In the genomic region with DNA sequence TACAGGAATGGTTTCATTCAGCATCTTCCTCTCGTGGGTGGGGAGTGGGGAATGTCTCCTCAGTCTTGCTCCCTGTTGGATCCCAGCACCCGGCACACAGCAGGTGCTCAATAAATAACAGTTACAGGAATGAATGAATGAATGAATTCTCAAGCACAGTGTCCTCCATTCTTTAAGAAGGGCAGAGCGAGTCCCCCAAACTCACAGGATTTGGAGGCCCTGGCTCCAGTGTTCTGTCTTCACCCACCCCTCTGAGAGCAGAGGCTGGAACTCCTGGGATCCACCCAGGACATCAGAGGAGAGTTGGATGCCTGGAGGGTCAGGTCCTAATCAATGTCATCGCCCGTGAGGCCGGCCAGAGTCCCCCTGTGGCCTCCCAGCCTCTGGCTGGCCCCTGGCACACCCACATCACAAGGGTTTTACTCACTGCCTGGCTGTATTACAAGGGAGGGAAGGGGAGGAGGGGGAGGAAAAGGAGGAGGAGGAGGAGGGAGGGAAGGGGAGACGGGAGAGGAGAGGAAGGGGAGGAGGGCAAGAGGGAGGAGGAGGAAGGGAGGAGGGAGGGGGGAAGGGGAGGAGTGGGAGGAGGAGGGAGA, we compare ENCODE assay signal across 17 cellular contexts. TPM values are rescaled to one million over a fixed set of nuclear protein-coding genes. Genes with fewer than 3 reads are reported as not detected.
A peak's percentile ranks its signal among the peaks of the same experiment; 100 is the strongest.
DNase-seq lines count a peak whose midpoint lies in the region; ATAC-seq and TF ChIP-seq lines count a peak whose summit lies in the region.
"Had no signal": no experiment of that assay in that cellular context is flagged by ENCODE, and none has a peak within 500 bp of the region (broad histone marks: within the 10 kb centered on the region; RNA-seq: fewer than 3 reads in every experiment).

No MANE protein-coding gene starts in this region.

- TF ChIP-seq CTCF in Peyer's patch (IDR thresholded peaks at IDR 0.05), result no peak
- no peak for TF ChIP-seq CTCF in fibroblast of lung (conservative IDR thresholded peaks at IDR 0.05 in 1 of 2, IDR thresholded peaks at IDR 0.05 in 1 of 2; ENCODE audit: low read depth in 1 of 2, low read length in 2 of 2)
- TF ChIP-seq CTCF in stomach (IDR thresholded peaks at IDR 0.05), result no peak

- H3K4me3 ChIP-seq in GM23248 (no peak overlapping the region), Peyer's patch (peak overlapping the region in 2 of 4 donors; percentile 30 to 31), fibroblast of lung (replicated peaks in 1 of 4; ENCODE audit: control extremely low read depth in 1 of 4, insufficient read depth in 1 of 4, low read depth in 3 of 4, low read length in 4 of 4) (no peak overlapping the region), stomach (no peak overlapping the region)
- H3K4me3 ChIP-seq: esophagus squamous epithelium, testis had no signal

- CTCF ChIA-PET in activated naive CD4-positive, alpha-beta T cell treated with anti-CD3 and anti-CD28 coated beads, Interleukin-2, amount 10 ng/mL, durations not matched to agents 7 days and 5 days (lab: Charles Lee), result interaction anchor here (0.6 kb wide), 1 partner anchor 151 kb away, joined by 3 read pairs; no protein-coding TSS in a partner anchor
- CTCF ChIA-PET in activated naive CD4-positive, alpha-beta T cell treated with anti-CD3 and anti-CD28 coated beads for 36 hours (lab: Charles Lee), result no interaction called here

- H3K9me3 ChIP-seq in GM23248 (ENCODE audit: low read depth) (no peaks in the 10 kb centered on the region), Peyer's patch (no peaks in the 10 kb centered on the region), fibroblast of lung (ENCODE audit: control insufficient read depth, insufficient read depth, low read depth, low read length) (no peaks in the 10 kb centered on the region), stomach (no peaks in the 10 kb centered on the region)
- H3K9me3 ChIP-seq: esophagus squamous epithelium, testis had no signal

- H3K79me2 ChIP-seq in GM23248 (ENCODE audit: insufficient read depth) (no peaks in the 10 kb centered on the region), fibroblast of lung (ENCODE audit: control insufficient read depth, insufficient read depth, low read length) (no peaks in the 10 kb centered on the region)

- no peaks in the 10 kb centered on the region; the same call in 1 of the 2 replicates for H3K27me3 ChIP-seq in GM23248 (replicated peaks; ENCODE audit: insufficient read depth)
- H3K27me3 ChIP-seq in Peyer's patch, result no peaks in the 10 kb centered on the region
- H3K27me3 ChIP-seq in fibroblast of lung (ENCODE audit: control insufficient read depth, insufficient read depth, low read length), result peaks cover 4% of the 10 kb centered on the region
- H3K27me3 ChIP-seq in stomach, result peaks cover 0 to 65% (median 0%) of the 10 kb centered on the region in 3 donors
- H3K27me3 ChIP-seq: testis had no signal

- peaks cover 43% of the 10 kb centered on the region for H3K27me3 Mint-ChIP-seq in activated naive CD4-positive, alpha-beta T cell treated with anti-CD3 and anti-CD28 coated beads, Interleukin-2, amount 10 ng/mL, durations not matched to agents 7 days and 5 days
- H3K27me3 Mint-ChIP-seq in activated naive CD4-positive, alpha-beta T cell treated with anti-CD3 and anti-CD28 coated beads for 36 hours (ENCODE audit: low read depth), result peaks cover 9% of the 10 kb centered on the region

- H3K36me3 ChIP-seq in GM23248 (ENCODE audit: low read depth) (no peaks in the 10 kb centered on the region), Peyer's patch (no peaks in the 10 kb centered on the region), fibroblast of lung (ENCODE audit: control insufficient read depth, insufficient read depth, low read length) (no peaks in the 10 kb centered on the region), stomach (no peaks in the 10 kb centered on the region)
- H3K36me3 ChIP-seq: esophagus squamous epithelium had no signal

- H3F3A ChIP-seq in GM23248 (ENCODE audit: insufficient read depth), result no peaks in the 10 kb centered on the region

- no peaks in the 10 kb centered on the region for H3K36me3 Mint-ChIP-seq in activated naive CD4-positive, alpha-beta T cell treated with anti-CD3 and anti-CD28 coated beads, Interleukin-2, amount 10 ng/mL, durations not matched to agents 7 days and 5 days
- no peaks in the 10 kb centered on the region for H3K36me3 Mint-ChIP-seq in activated naive CD4-positive, alpha-beta T cell treated with anti-CD3 and anti-CD28 coated beads for 36 hours (ENCODE audit: low read depth)
- H3K36me3 Mint-ChIP-seq: T-cell had no signal

- H3K4me1 Mint-ChIP-seq in activated naive CD4-positive, alpha-beta T cell treated with anti-CD3 and anti-CD28 coated beads, Interleukin-2, amount 10 ng/mL, durations not matched to agents 7 days and 5 days, result peaks cover 9% of the 10 kb centered on the region
- peaks cover 5% of the 10 kb centered on the region for H3K4me1 Mint-ChIP-seq in activated naive CD4-positive, alpha-beta T cell treated with anti-CD3 and anti-CD28 coated beads for 36 hours (ENCODE audit: low read depth)

- in situ Hi-C loops in GM23248 (cut with MboI), result no loop called here

- TF ChIP-seq EP300 in stomach (IDR thresholded peaks at IDR 0.05), result no peak

- H2AFZ ChIP-seq in GM23248 (0 out of 2 replicates have a peak overlapping the region, but pooled peaks have one; percentile 24), fibroblast of lung (ENCODE audit: low read length) (no peak overlapping the region)

- H3K27ac Mint-ChIP-seq in activated naive CD4-positive, alpha-beta T cell treated with anti-CD3 and anti-CD28 coated beads, Interleukin-2, amount 10 ng/mL, durations not matched to agents 7 days and 5 days, result no peak overlapping the region
- no peak overlapping the region for H3K27ac Mint-ChIP-seq in activated naive CD4-positive, alpha-beta T cell treated with anti-CD3 and anti-CD28 coated beads for 36 hours
- H3K27ac Mint-ChIP-seq: T-cell had no signal

- 29 to 30% methylated on average over 6 to 7 of the region's 7 CpGs for WGBS in GM23248 (ENCODE audit: low coverage in 1 of 2, low lambda C conversion rate in 2 of 2, missing lambda C conversion rate in 2 of 2), 2 experiments
- 23 to 34% (median 32%) methylated on average over 6 to 7 of the region's 7 CpGs for WGBS in stomach, 5 donors

- H3K9me3 Mint-ChIP-seq in activated naive CD4-positive, alpha-beta T cell treated with anti-CD3 and anti-CD28 coated beads, Interleukin-2, amount 10 ng/mL, durations not matched to agents 7 days and 5 days, result no peaks in the 10 kb centered on the region
- no peaks in the 10 kb centered on the region for H3K9me3 Mint-ChIP-seq in activated naive CD4-positive, alpha-beta T cell treated with anti-CD3 and anti-CD28 coated beads for 36 hours
- H3K9me3 Mint-ChIP-seq: T-cell had no signal

- H3K27ac ChIP-seq in GM23248, result no peak overlapping the region
- peak overlapping the region in 3 of 4 donors; percentile 74 to 95 (median 95) for H3K27ac ChIP-seq in Peyer's patch
- peak overlapping the region; percentile 38 for H3K27ac ChIP-seq in fibroblast of lung (ENCODE audit: insufficient read depth, low read length)
- H3K27ac ChIP-seq in stomach, result peak overlapping the region in 2 of 5 donors; percentile 10 to 42
- H3K27ac ChIP-seq: KMS-11, testis had no signal

- H3K4me2 ChIP-seq in GM23248 (ENCODE audit: unreplicated experiment), result no peak overlapping the region
- peak overlapping the region; percentile 35 for H3K4me2 ChIP-seq in fibroblast of lung (ENCODE audit: extremely low read depth, insufficient read depth, low read length)
- H3K4me2 ChIP-seq: KMS-11 had no signal

- peak in 1 of 2 donors; percentile 59 for TF ChIP-seq POLR2A in Peyer's patch (IDR thresholded peaks at IDR 0.05)
- TF ChIP-seq POLR2A in stomach (IDR thresholded peaks at IDR 0.05), result no peak

- no peaks in the 10 kb centered on the region for H3K9me2 ChIP-seq in GM23248 (ENCODE audit: insufficient read depth)

- H3K9ac ChIP-seq in GM23248 (no peak overlapping the region), fibroblast of lung (ENCODE audit: insufficient read depth, low read length) (no peak overlapping the region)
- H3K9ac ChIP-seq: KMS-11 had no signal

- ATAC-seq in GM18502 (IDR thresholded peaks at IDR 0.05; ENCODE audit: poor library complexity, unreplicated experiment) (no peak), GM18867 (IDR thresholded peaks at IDR 0.05; ENCODE audit: unreplicated experiment) (no peak)
- ATAC-seq: T-cell had no signal

- no peak overlapping the region for H3K4me3 Mint-ChIP-seq in activated naive CD4-positive, alpha-beta T cell treated with anti-CD3 and anti-CD28 coated beads, Interleukin-2, amount 10 ng/mL, durations not matched to agents 7 days and 5 days
- H3K4me3 Mint-ChIP-seq in activated naive CD4-positive, alpha-beta T cell treated with anti-CD3 and anti-CD28 coated beads for 36 hours, result no peak overlapping the region
- H3K4me3 Mint-ChIP-seq: T-cell had no signal

- H3K4me1 ChIP-seq in GM23248 (ENCODE audit: insufficient read depth) (peaks cover 11% of the 10 kb centered on the region; the same call in 1 of the 2 replicates), Peyer's patch (peaks cover 0 to 39% (median 2%) of the 10 kb centered on the region in 4 donors), fibroblast of lung (ENCODE audit: control insufficient read depth, extremely low read depth, insufficient read depth, low read length) (peaks cover 4% of the 10 kb centered on the region), stomach (peaks cover 0 to 24% (median 6%) of the 10 kb centered on the region in 4 donors)
- H3K4me1 ChIP-seq: testis had no signal

- H4K20me1 ChIP-seq in GM23248 (ENCODE audit: insufficient read depth), result no peaks in the 10 kb centered on the region
- H4K20me1 ChIP-seq in fibroblast of lung (ENCODE audit: control insufficient read depth, extremely low read depth, insufficient read depth, low read length), result no peaks in the 10 kb centered on the region

- DNase-seq in GM23248, result peak; percentile 58
- DNase-seq in Peyer's patch, result peak in 2 of 3 donors; percentile 80 to 84
- peak; percentile 22 to 85 for DNase-seq in fibroblast of lung (ENCODE audit: low read depth in 2 of 2)
- DNase-seq in stomach, result peak; percentile 32
- no peak for DNase-seq in activated naive CD4-positive, alpha-beta T cell treated with anti-CD3 and anti-CD28 coated beads, Interleukin-2, amount 10 ng/mL, durations not matched to agents 7 days and 5 days
- no peak for DNase-seq in activated naive CD4-positive, alpha-beta T cell treated with anti-CD3 and anti-CD28 coated beads for 36 hours
- DNase-seq: activated CD4-positive, alpha-beta T cell treated with anti-CD3 and anti-CD28 coated beads, Interleukin-2, amount 50 U/mL, for 48 hours; activated gamma-delta T cell treated with Interleukin-2 at 50 U/mL for 16 hours; esophagus squamous epithelium; NCI-H2081 treated with DMSO at 0.1 percent for 48 hours; T-cell; testis had no signal

- intact Hi-C loops in stomach (cut with DNase I; ENCODE audit: low total_unique reads), result no loop called here
- intact Hi-C loops in activated naive CD4-positive, alpha-beta T cell treated with anti-CD3 and anti-CD28 coated beads for 36 hours (cut with micrococcal nuclease), result loop anchor here (5.0 kb wide), 1 partner anchor 43 kb away; no protein-coding TSS in a partner anchor

RNA-seq across cellular contexts. Expression of gene CREB3L3, which starts 8.7 kb away (rescaled TPM):
- not detected in 2 replicates for total RNA-seq in GM23248 (2014; rRNA removed; shearing (Covaris generic))
- polyA plus RNA-seq in GM23248 (2016; fragmentation: Nextera tagmentation; extraction: Ambion mirVana) (not detected in 2 replicates), fibroblast of lung (not detected in 2 replicates), stomach (under 1 TPM; 0.03 to 0.61 (median 0.12) TPM)
- total RNA-seq in Peyer's patch (100 to 1,000 TPM in 3 of 4 donors, 10 to 100 TPM in 1; 45.4 to 528 (median 270) TPM), fibroblast of lung (0.17 TPM in 1 of 2 replicates, not detected in the other), stomach (1 to 10 TPM in 2 of 5 donors, not detected in 3; 1.1 to 7.0 TPM)
- polyA plus RNA-seq in fibroblast of lung (2012), result not detected in 2 replicates
- polyA minus RNA-seq in fibroblast of lung (ENCODE audit: low replicate concordance), result not detected in 2 replicates
- not detected for total RNA-seq in activated naive CD4-positive, alpha-beta T cell treated with anti-CD3 and anti-CD28 coated beads for 36 hours
- total RNA-seq: esophagus squamous epithelium, kidney epithelial cell had no signal
- polyA plus RNA-seq: neural cell had no signal

RNA-seq across cellular contexts. Expression of gene MAP2K2, which starts 20.8 kb away (rescaled TPM):
- 162 and 212 TPM in 2 replicates for total RNA-seq in GM23248 (2014; rRNA removed; shearing (Covaris generic))
- polyA plus RNA-seq in GM23248 (2016; fragmentation: Nextera tagmentation; extraction: Ambion mirVana) (32.3 and 47.0 TPM in 2 replicates), fibroblast of lung (61.6 and 100 TPM in 2 replicates), stomach (100 to 1,000 TPM; 137 to 162 (median 147) TPM)
- total RNA-seq in Peyer's patch (100 to 1,000 TPM; 168 to 283 (median 220) TPM), fibroblast of lung (159 and 177 TPM in 2 replicates), stomach (100 to 1,000 TPM in 1 of 5 donors, 10 to 100 TPM in 4; 53.4 to 447 (median 84.3) TPM)
- 140 and 227 TPM in 2 replicates for polyA plus RNA-seq in fibroblast of lung (2012)
- polyA minus RNA-seq in fibroblast of lung (ENCODE audit: low replicate concordance), result 149 and 158 TPM in 2 replicates
- total RNA-seq in activated naive CD4-positive, alpha-beta T cell treated with anti-CD3 and anti-CD28 coated beads for 36 hours, result 100 to 1,000 TPM; 101 to 103 TPM

RNA-seq across cellular contexts. Expression of gene SIRT6, which starts 37.6 kb away (rescaled TPM):
- 12.0 and 14.4 TPM in 2 replicates for total RNA-seq in GM23248 (2014; rRNA removed; shearing (Covaris generic))
- polyA plus RNA-seq in GM23248 (2016; fragmentation: Nextera tagmentation; extraction: Ambion mirVana) (19.6 and 20.0 TPM in 2 replicates), fibroblast of lung (8.8 and 11.0 TPM in 2 replicates), stomach (10 to 100 TPM; 17.7 to 23.9 (median 19.5) TPM)
- total RNA-seq in Peyer's patch (100 to 1,000 TPM in 1 of 4 donors, 10 to 100 TPM in 3; 55.3 to 115 (median 84.9) TPM), fibroblast of lung (9.2 and 10.0 TPM in 2 replicates), stomach (100 to 1,000 TPM in 2 of 5 donors, 10 to 100 TPM in 3; 14.0 to 160 (median 28.0) TPM)
- 12.0 and 18.6 TPM in 2 replicates for polyA plus RNA-seq in fibroblast of lung (2012)
- polyA minus RNA-seq in fibroblast of lung (ENCODE audit: low replicate concordance), result 4.7 and 7.3 TPM in 2 replicates
- 10 to 100 TPM; 20.0 to 20.1 TPM for total RNA-seq in activated naive CD4-positive, alpha-beta T cell treated with anti-CD3 and anti-CD28 coated beads for 36 hours

RNA-seq across cellular contexts. Expression of gene ANKRD24, which starts 37.7 kb away (rescaled TPM):
- total RNA-seq in GM23248 (2014; rRNA removed; shearing (Covaris generic)), result 0.54 and 3.3 TPM in 2 replicates
- 0.14 and 0.46 TPM in 2 replicates for polyA plus RNA-seq in GM23248 (2016; fragmentation: Nextera tagmentation; extraction: Ambion mirVana)
- total RNA-seq in Peyer's patch, result 1 to 10 TPM in 3 of 4 donors, under 1 TPM in 1; 0.83 to 3.9 (median 1.6) TPM
- total RNA-seq in fibroblast of lung, result 2.3 and 2.6 TPM in 2 replicates
- 0.09 and 0.14 TPM in 2 replicates for polyA plus RNA-seq in fibroblast of lung
- 0.17 and 0.26 TPM in 2 replicates for polyA plus RNA-seq in fibroblast of lung (2012)
- 3.6 TPM in 1 of 2 replicates, not detected in the other for polyA minus RNA-seq in fibroblast of lung (ENCODE audit: low replicate concordance)
- 1 to 10 TPM in 3 of 5 donors, under 1 TPM in 1, not detected in 1; 0.29 to 6.1 (median 3.8) TPM for total RNA-seq in stomach
- polyA plus RNA-seq in stomach, result 1 to 10 TPM; 1.6 to 2.3 (median 1.8) TPM
- total RNA-seq in activated naive CD4-positive, alpha-beta T cell treated with anti-CD3 and anti-CD28 coated beads for 36 hours, result 1 to 10 TPM; 2.5 to 2.6 TPM

Comparison
In these comparisons a context has a peak if more than half of its experiments do, and no peak if none do; other contexts are left out.
1. DNase-seq: peak in GM23248 (single experiment), Peyer's patch (2 of 3), fibroblast of lung (2 of 2) and stomach (single experiment); none in activated naive CD4-positive, alpha-beta T cell treated with anti-CD3 and anti-CD28 coated beads, Interleukin-2, amount 10 ng/mL, durations not matched to agents 7 days and 5 days (single experiment) and activated naive CD4-positive, alpha-beta T cell treated with anti-CD3 and anti-CD28 coated beads for 36 hours (single experiment).
2. RNA of gene CREB3L3, which starts 8.7 kb away (total RNA-seq): 45.4 to 528 TPM in Peyer's patch; 0.17 TPM in fibroblast of lung, not detected in activated naive CD4-positive, alpha-beta T cell treated with anti-CD3 and anti-CD28 coated beads for 36 hours, not detected in GM23248 and 1.1 to 7.0 TPM in stomach; every median in the first group is over 4 times any median in the second.